In genomic region chr12:130394906-130395305, GRCh38 we compare ENCODE assay signal across 21 cellular contexts. TPM values are rescaled to one million over a fixed set of nuclear protein-coding genes. Genes with fewer than 3 reads are reported as not detected.
"Had no signal": no experiment of that assay in that cellular context is flagged by ENCODE, and none has a peak within 500 bp of the region (broad histone marks: within the 10 kb centered on the region; RNA-seq: fewer than 3 reads in every experiment).

No MANE protein-coding gene starts in this region.

- ATAC-seq: stimulated activated memory B cell treated with anti-CD40 and anti-IgM and Interleukin-4, amounts not matched to agents 10 μg/mL and 1 μg/mL and 100 μg/mL, for 72 hours had no signal

- DNase-seq: activated B cell treated with CpG ODN at 0.5 μM for 24 hours; activated CD4-positive, alpha-beta memory T cell treated with anti-CD3 and anti-CD28 coated beads, Interleukin-2, amount 10 ng/mL, durations not matched to agents 7 days and 5 days; activated CD4-positive, alpha-beta T cell treated with anti-CD3 and anti-CD28 coated beads for 4 hours; activated naive CD4-positive, alpha-beta T cell treated with anti-CD3 and anti-CD28 coated beads for 36 hours; activated T-cell treated with anti-CD3 and anti-CD28 coated beads, Interleukin-2, amount 50 U/mL, for 24 hours; colonic mucosa; hypothalamus; left ventricle myocardium inferior; sigmoid colon; stimulated activated CD4-positive, alpha-beta T cell treated with anti-CD3 and anti-CD28 coated beads, Interleukin-4, amount 100 ng/mL, for 4 hours; upper lobe of left lung had no signal

- H3K79me2 ChIP-seq: parathyroid adenoma had no signal

- H3K9ac ChIP-seq: parathyroid adenoma had no signal

- H2AFZ ChIP-seq: parathyroid adenoma had no signal

- H3K9me3 ChIP-seq: ascending aorta, colonic mucosa, left ventricle myocardium inferior, neutrophil, sigmoid colon, thoracic aorta, upper lobe of left lung had no signal

- H3K36me3 ChIP-seq: ascending aorta, colonic mucosa, left ventricle myocardium inferior, neutrophil, sigmoid colon, thoracic aorta, upper lobe of left lung had no signal

- H3K27ac ChIP-seq: ascending aorta, colonic mucosa, left ventricle myocardium inferior, neutrophil, parathyroid adenoma, sigmoid colon, thoracic aorta, upper lobe of left lung had no signal

- H3K4me3 ChIP-seq: ascending aorta, colonic mucosa, left ventricle myocardium inferior, sigmoid colon, thoracic aorta, upper lobe of left lung had no signal

- FAIRE-seq: frontal cortex had no signal

- H3K4me1 ChIP-seq: ascending aorta, colonic mucosa, parathyroid adenoma, sigmoid colon, upper lobe of left lung had no signal

- H3K27me3 ChIP-seq: ascending aorta, colonic mucosa, neutrophil, upper lobe of left lung had no signal

RNA-seq across cellular contexts. Expression of gene PIWIL1, which starts 57.2 kb away (rescaled TPM):
- total RNA-seq: activated B cell treated with CpG ODN at 0.5 μM for 24 hours; activated CD4-positive, alpha-beta memory T cell treated with anti-CD3 and anti-CD28 coated beads, Interleukin-2, amount 10 ng/mL, durations not matched to agents 7 days and 5 days; activated naive CD4-positive, alpha-beta T cell treated with anti-CD3 and anti-CD28 coated beads for 36 hours; ascending aorta; colonic mucosa; frontal cortex; left ventricle myocardium inferior; mononuclear cell; renal cortical epithelial cell; sigmoid colon; thoracic aorta; upper lobe of left lung had no signal
- polyA plus RNA-seq: adipose tissue, esophagus, sigmoid colon had no signal
